Comparison of ENCODE assay signal across 1 cellular context in the genomic region with DNA sequence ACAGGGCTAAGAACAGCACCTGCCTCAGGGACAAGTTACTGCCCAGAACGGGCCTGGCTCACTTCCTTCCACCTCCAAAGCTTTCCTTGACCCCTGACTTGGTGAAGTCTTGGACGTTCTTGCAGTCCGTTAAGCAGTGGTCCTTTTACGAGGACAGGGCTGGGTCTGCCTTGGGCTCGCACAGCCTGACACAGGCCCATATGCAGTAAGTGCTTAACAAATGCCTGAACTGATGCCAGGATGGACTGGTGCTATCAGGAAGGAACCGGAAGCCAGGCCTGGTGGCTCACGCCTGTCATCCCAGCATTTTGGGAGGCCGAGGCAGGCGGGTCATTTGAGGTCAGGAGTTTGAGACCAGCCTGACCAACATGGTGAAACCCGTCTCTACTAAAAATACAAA.
TF ChIP-seq lines count a peak whose summit lies in the region.

No MANE protein-coding gene starts in this region.

TF ChIP-seq in HepG2, 621 proteins besides CTCF, POLR2A, EP300 and RAD21:
- TF ChIP-seq NR2F1 (CRISPR knock-in tag; IDR thresholded peaks at IDR 0.05) (no peak), ZNF451 (CRISPR knock-in tag; IDR thresholded peaks at IDR 0.05) (no peak), ZFP41 (CRISPR knock-in tag; IDR thresholded peaks at IDR 0.05; ENCODE audit: borderline replicate concordance) (no peak), ZFAT (CRISPR knock-in tag; conservative IDR thresholded peaks at IDR 0.05) (no peak)
